ENCODE assay signal across 8 cellular contexts in genomic region chr17:81518113-81518784, GRCh38. TPM values are rescaled to one million over a fixed set of nuclear protein-coding genes. Genes with fewer than 3 reads are reported as not detected.
DNase-seq lines count a peak whose midpoint lies in the region; ATAC-seq and TF ChIP-seq lines count a peak whose summit lies in the region.

No MANE protein-coding gene starts in this region.

- peak overlapping the region in 3 of 4 donors; percentile 46 to 60 (median 55) for H3K4me3 ChIP-seq in transverse colon

- peaks cover 5% of the 10 kb centered on the region for H3K27me3 Mint-ChIP-seq in activated CD8-positive, alpha-beta memory T cell treated with anti-CD3 and anti-CD28 coated beads, Interleukin-2, amount 10 ng/mL, durations not matched to agents 7 days and 5 days
- H3K27me3 Mint-ChIP-seq in activated naive CD8-positive, alpha-beta T cell treated with anti-CD3 and anti-CD28 coated beads for 36 hours: no peaks in the 10 kb centered on the region

- H3K36me3 Mint-ChIP-seq in activated CD8-positive, alpha-beta memory T cell treated with anti-CD3 and anti-CD28 coated beads, Interleukin-2, amount 10 ng/mL, durations not matched to agents 7 days and 5 days: peaks cover 1% of the 10 kb centered on the region
- H3K36me3 Mint-ChIP-seq in activated naive CD8-positive, alpha-beta T cell treated with anti-CD3 and anti-CD28 coated beads for 36 hours: no peaks in the 10 kb centered on the region

- 17% methylated on average over 24 of the region's 24 CpGs; no CpG with 5 or more reads in 1 of the 2 donors for WGBS in transverse colon (ENCODE audit: low coverage in 1 of 2), 2 donors

- H3K27ac ChIP-seq in transverse colon: peak overlapping the region; percentile 99 to 100 (median 100)

- in situ Hi-C loops in transverse colon (cut with MboI; ENCODE audit: low pct_ligation_motif_present in 1 of 4, low pct_unique_long_range_greater_than_20kb in 1 of 4, low sequenced_read_pairs in 3 of 4): no loop called here

- TF ChIP-seq CTCF in transverse colon (IDR thresholded peaks at IDR 0.05): no peak

- intact Hi-C loops in left colon (cut with DNase I, micrococcal nuclease) (no loop called here), transverse colon (cut with DNase I; ENCODE audit: low total_unique reads) (no loop called here)

- H3K27ac Mint-ChIP-seq in activated CD8-positive, alpha-beta memory T cell treated with anti-CD3 and anti-CD28 coated beads, Interleukin-2, amount 10 ng/mL, durations not matched to agents 7 days and 5 days: peak overlapping the region; percentile 81
- peak overlapping the region; percentile 79 for H3K27ac Mint-ChIP-seq in activated naive CD8-positive, alpha-beta T cell treated with anti-CD3 and anti-CD28 coated beads for 36 hours

- no peak for TF ChIP-seq EP300 in transverse colon (IDR thresholded peaks at IDR 0.05; ENCODE audit: low read depth)

- peaks cover 7% of the 10 kb centered on the region for H3K27me3 ChIP-seq in transverse colon

- H3K9me3 Mint-ChIP-seq in activated CD8-positive, alpha-beta memory T cell treated with anti-CD3 and anti-CD28 coated beads, Interleukin-2, amount 10 ng/mL, durations not matched to agents 7 days and 5 days (ENCODE audit: low read depth): no peaks in the 10 kb centered on the region
- no peaks in the 10 kb centered on the region for H3K9me3 Mint-ChIP-seq in activated naive CD8-positive, alpha-beta T cell treated with anti-CD3 and anti-CD28 coated beads for 36 hours

- no peak for TF ChIP-seq POLR2A in transverse colon (IDR thresholded peaks at IDR 0.05)

- CTCF ChIA-PET in activated CD8-positive, alpha-beta memory T cell treated with anti-CD3 and anti-CD28 coated beads, Interleukin-2, amount 10 ng/mL, durations not matched to agents 7 days and 5 days (lab: Charles Lee): interaction anchor here (0.9 to 4.4 kb wide), 11 partner anchors 8 to 110 kb away, joined by 3 to 23 read pairs (median 4); partner anchors contain the start of gene FAAP100

- H3K4me1 Mint-ChIP-seq in activated CD8-positive, alpha-beta memory T cell treated with anti-CD3 and anti-CD28 coated beads, Interleukin-2, amount 10 ng/mL, durations not matched to agents 7 days and 5 days: peaks cover 34% of the 10 kb centered on the region
- H3K4me1 Mint-ChIP-seq in activated naive CD8-positive, alpha-beta T cell treated with anti-CD3 and anti-CD28 coated beads for 36 hours: peaks cover 14% of the 10 kb centered on the region

- ATAC-seq in activated CD8-positive, alpha-beta memory T cell treated with anti-CD3 and anti-CD28 coated beads, Interleukin-2, amount 10 ng/mL, durations not matched to agents 7 days and 5 days: no peak
- ATAC-seq in left colon (peak; percentile 1), GM21528 (IDR thresholded peaks at IDR 0.05; ENCODE audit: low FRiP score, unreplicated experiment) (no peak)

- peak overlapping the region; percentile 56 for H3K4me3 Mint-ChIP-seq in activated CD8-positive, alpha-beta memory T cell treated with anti-CD3 and anti-CD28 coated beads, Interleukin-2, amount 10 ng/mL, durations not matched to agents 7 days and 5 days
- peak overlapping the region; percentile 52 for H3K4me3 Mint-ChIP-seq in activated naive CD8-positive, alpha-beta T cell treated with anti-CD3 and anti-CD28 coated beads for 36 hours

- no peak for DNase-seq in activated CD8-positive, alpha-beta memory T cell treated with anti-CD3 and anti-CD28 coated beads, Interleukin-2, amount 10 ng/mL, durations not matched to agents 7 days and 5 days
- no peak for DNase-seq in activated CD8-positive, alpha-beta memory T cell treated with anti-CD3 and anti-CD28 coated beads for 24 hours
- no peak for DNase-seq in activated naive CD8-positive, alpha-beta T cell treated with anti-CD3 and anti-CD28 coated beads for 36 hours
- DNase-seq in left colon (no peak), transverse colon (peak; percentile 33), amygdala (lab: John Stamatoyannopoulos, UW) (no peak), mucosa of gallbladder (ENCODE audit: low spot score) (no peak)

- peaks cover 43 to 53% (median 48%) of the 10 kb centered on the region in 4 donors for H3K4me1 ChIP-seq in transverse colon

- no peaks in the 10 kb centered on the region for H3K9me3 ChIP-seq in transverse colon

- H3K36me3 ChIP-seq in transverse colon: no peaks in the 10 kb centered on the region

RNA-seq across cellular contexts. Expression of gene ACTG1, which starts 5.7 kb away (rescaled TPM):
- 1,000 to 10,000 TPM; 3,566 to 4,759 TPM for total RNA-seq in activated CD8-positive, alpha-beta memory T cell treated with anti-CD3 and anti-CD28 coated beads, Interleukin-2, amount 10 ng/mL, durations not matched to agents 7 days and 5 days
- total RNA-seq in activated naive CD8-positive, alpha-beta T cell treated with anti-CD3 and anti-CD28 coated beads for 36 hours: 1,000 to 10,000 TPM; 4,989 to 4,998 TPM
- total RNA-seq in left colon (1,000 to 10,000 TPM; 3,767 to 4,413 TPM), transverse colon (1,000 to 10,000 TPM; 2,099 to 4,882 (median 4,009) TPM), mucosa of gallbladder (2,344 TPM)

RNA-seq across cellular contexts. Expression of gene FSCN2, which starts 9.9 kb away (rescaled TPM):
- under 1 TPM; 0.41 to 0.56 TPM for total RNA-seq in activated CD8-positive, alpha-beta memory T cell treated with anti-CD3 and anti-CD28 coated beads, Interleukin-2, amount 10 ng/mL, durations not matched to agents 7 days and 5 days
- under 1 TPM; 0.29 to 0.36 TPM for total RNA-seq in activated naive CD8-positive, alpha-beta T cell treated with anti-CD3 and anti-CD28 coated beads for 36 hours
- 1 to 10 TPM; 2.3 to 4.9 TPM for total RNA-seq in left colon
- 10 to 100 TPM in 2 of 4 donors, 1 to 10 TPM in 2; 2.3 to 36.4 (median 17.2) TPM for total RNA-seq in transverse colon
- 1.4 TPM for total RNA-seq in mucosa of gallbladder

RNA-seq across cellular contexts. Expression of gene FAAP100, which starts 33.9 kb away (rescaled TPM):
- total RNA-seq in activated CD8-positive, alpha-beta memory T cell treated with anti-CD3 and anti-CD28 coated beads, Interleukin-2, amount 10 ng/mL, durations not matched to agents 7 days and 5 days: 10 to 100 TPM; 39.8 to 44.5 TPM
- 10 to 100 TPM; 48.1 to 51.1 TPM for total RNA-seq in activated naive CD8-positive, alpha-beta T cell treated with anti-CD3 and anti-CD28 coated beads for 36 hours
- total RNA-seq in left colon (10 to 100 TPM; 25.4 to 28.8 TPM), transverse colon (10 to 100 TPM; 26.2 to 90.5 (median 37.4) TPM), mucosa of gallbladder (37.0 TPM)
